In genomic region chr16:3022208-3022696, GRCh38 we compare ENCODE assay signal across 8 cellular contexts. TPM values are rescaled to one million over a fixed set of nuclear protein-coding genes. Genes with fewer than 3 reads are reported as not detected.
DNase-seq lines count a peak whose midpoint lies in the region; ATAC-seq and TF ChIP-seq lines count a peak whose summit lies in the region.

No MANE protein-coding gene starts in this region.

- H3K4me3 ChIP-seq in BJ (ENCODE audit: low read depth, low read length) (peak overlapping the region; percentile 97), KMS-11 (IDR thresholded peaks at IDR 0.05; ENCODE audit: insufficient read depth, low read depth, low read length) (no peak overlapping the region)

- TF ChIP-seq CTCF in BJ (IDR thresholded peaks at IDR 0.05; ENCODE audit: insufficient read depth, low read depth, low read length) (no peak), KMS-11 (conservative IDR thresholded peaks at IDR 0.05; ENCODE audit: low read depth, low read length) (no peak)

- no peak overlapping the region for H3K27ac ChIP-seq in KMS-11

- no peak overlapping the region for H3K9ac ChIP-seq in KMS-11

- peak overlapping the region; percentile 99 for H3K4me2 ChIP-seq in KMS-11

- intact Hi-C loops in left colon (cut with DNase I, micrococcal nuclease): no loop called here

- DNase-seq in BJ (ENCODE audit: low read depth) (peak; percentile 75), cerebellum (ENCODE audit: low spot score) (peak; percentile 68), left colon (peak; percentile 81 to 89)
- peak; percentile 92 to 94 for DNase-seq in activated CD4-positive, alpha-beta T cell treated with anti-CD3 and anti-CD28 coated beads for 4 hours
- DNase-seq in stimulated activated CD4-positive, alpha-beta T cell treated with anti-CD3 and anti-CD28 coated beads, Interleukin-1b, Interleukin-23, amount 100 ng/mL, for 4 hours (ENCODE audit: low read depth in 2 of 2): peak; percentile 87 to 90

- H3K4me1 ChIP-seq in KMS-11 (ENCODE audit: low read depth, poor library complexity, severe bottlenecking): peaks cover 45% of the 10 kb centered on the region

- no peaks in the 10 kb centered on the region for H3K79me2 ChIP-seq in KMS-11 (ENCODE audit: insufficient read depth, low read depth)

- ATAC-seq in left colon (peak; percentile 20), HG03135 (IDR thresholded peaks at IDR 0.05; ENCODE audit: unreplicated experiment) (no peak), GM18861 (IDR thresholded peaks at IDR 0.05; ENCODE audit: unreplicated experiment) (no peak)

- CTCF ChIA-PET in BJ (lab: Yijun Ruan, JAX): interaction anchor here (1.2 to 6.3 kb wide), 6 partner anchors 9 to 154 kb away, joined by 4 to 78 read pairs (median 10); no protein-coding TSS in a partner anchor

- H4K20me1 ChIP-seq in KMS-11 (ENCODE audit: insufficient read depth): no peaks in the 10 kb centered on the region

- POLR2A ChIA-PET in BJ (lab: Charles Lee): interaction anchor here (0.6 to 1.0 kb wide), 2 partner anchors 113 to 702 kb away, joined by 4 to 15 read pairs; partner anchors contain the start of gene ZNF213

- H3K27me3 ChIP-seq in BJ (ENCODE audit: control insufficient read depth, insufficient read depth, low read length) (no peaks in the 10 kb centered on the region), KMS-11 (ENCODE audit: insufficient read depth, low read depth) (peaks cover 6% of the 10 kb centered on the region; the same call in 1 of the 2 replicates)

- no peak overlapping the region for H2AFZ ChIP-seq in KMS-11 (ENCODE audit: low read depth)

- H3K36me3 ChIP-seq in BJ (ENCODE audit: control insufficient read depth, insufficient read depth, low read length): peaks cover 26% of the 10 kb centered on the region
- H3K36me3 ChIP-seq in KMS-11 (ENCODE audit: insufficient read depth): no peaks in the 10 kb centered on the region

RNA-seq across cellular contexts. Expression of gene HCFC1R1, which starts 1.5 kb away (rescaled TPM):
- polyA plus RNA-seq in BJ (2011; rRNA removed): 26.2 and 33.7 TPM in 2 replicates
- 18.4 and 22.0 TPM in 2 replicates for polyA minus RNA-seq in BJ (2011; rRNA and poly(A)+ RNA removed)
- total RNA-seq in cerebellum (12.5 TPM), left colon (10 to 100 TPM; 26.6 to 31.4 TPM)

RNA-seq across cellular contexts. Expression of gene THOC6, which starts 1.6 kb away (rescaled TPM):
- 11.0 and 20.5 TPM in 2 replicates for polyA plus RNA-seq in BJ (2011; rRNA removed)
- 11.3 and 15.4 TPM in 2 replicates for polyA minus RNA-seq in BJ (2011; rRNA and poly(A)+ RNA removed)
- total RNA-seq in cerebellum: 5.8 TPM
- 10 to 100 TPM; 18.8 to 19.3 TPM for total RNA-seq in left colon

RNA-seq across cellular contexts. Expression of gene TNFRSF12A, which starts 2.1 kb away (rescaled TPM):
- polyA plus RNA-seq in BJ (2011; rRNA removed): 218 and 282 TPM in 2 replicates
- 74.1 and 102 TPM in 2 replicates for polyA minus RNA-seq in BJ (2011; rRNA and poly(A)+ RNA removed)
- total RNA-seq in cerebellum: 1.2 TPM
- 10 to 100 TPM; 10.5 to 19.3 TPM for total RNA-seq in left colon

RNA-seq across cellular contexts. Expression of gene CLDN6, which starts 4.3 kb away (rescaled TPM):
- polyA plus RNA-seq in BJ (2011; rRNA removed): 0.12 TPM in 1 of 2 replicates, not detected in the other
- not detected in 2 replicates for polyA minus RNA-seq in BJ (2011; rRNA and poly(A)+ RNA removed)
- total RNA-seq in cerebellum: not detected
- not detected for total RNA-seq in left colon

RNA-seq across cellular contexts. Expression of gene CLDN9, which starts 9.5 kb away (rescaled TPM):
- not detected in 2 replicates for polyA plus RNA-seq in BJ (2011; rRNA removed)
- polyA minus RNA-seq in BJ (2011; rRNA and poly(A)+ RNA removed): not detected in 2 replicates
- total RNA-seq in cerebellum (not detected), left colon (under 1 TPM; 0.40 to 0.42 TPM)
